19 cellular contexts compared by ENCODE assay signal in the genomic region with DNA sequence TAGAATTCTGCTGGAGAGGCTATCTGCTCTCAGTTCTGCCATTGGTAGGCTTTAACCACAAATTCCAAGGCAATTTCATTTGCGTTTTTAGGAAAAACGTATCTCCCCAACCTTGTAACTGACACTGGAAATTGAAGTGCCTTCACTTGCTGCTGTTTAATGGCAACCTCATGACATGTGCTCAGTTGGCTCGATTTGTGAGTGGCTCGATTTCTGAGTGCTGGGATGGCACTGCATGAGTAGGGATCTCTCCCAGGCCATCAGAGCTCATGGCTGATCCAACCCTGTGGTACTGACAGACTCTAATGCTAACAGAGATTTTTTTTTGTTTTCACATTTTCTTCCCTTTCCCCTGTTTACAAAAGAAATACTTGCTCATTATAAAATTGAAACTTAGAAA.
"Had no signal": no experiment of that assay in that cellular context is flagged by ENCODE, and none has a peak within 500 bp of the region (broad histone marks: within the 10 kb centered on the region; RNA-seq: fewer than 3 reads in every experiment).

No MANE protein-coding gene starts in this region.

- H3K27ac ChIP-seq: colonic mucosa, esophagus squamous epithelium, lower lobe of right lung, ovary, sigmoid colon, stomach, thyroid gland had no signal

- H3K9me3 ChIP-seq: colonic mucosa, esophagus squamous epithelium, lower lobe of right lung, ovary, sigmoid colon, stomach, thyroid gland had no signal

- H3K9me3 Mint-ChIP-seq: naive thymus-derived CD8-positive, alpha-beta T cell; stimulated activated effector memory CD8-positive, alpha-beta T cell treated with anti-CD3 and anti-CD28 coated beads, Interleukin-12 subunit alpha, Interleukin-12 subunit beta, amount 100 ng/mL, for 72 hours had no signal

- DNase-seq: colonic mucosa; dermis blood vessel endothelial cell; effector memory CD4-positive, alpha-beta T cell; erythroblast; esophagus squamous epithelium; left ventricle myocardium superior; lower lobe of right lung; naive thymus-derived CD8-positive, alpha-beta T cell; occipital lobe; ovary; posterior cingulate gyrus; sigmoid colon; stimulated activated CD4-positive, alpha-beta T cell treated with anti-CD3 and anti-CD28 coated beads, Interleukin-2, amount 100 ng/mL, for 24 hours; stimulated activated CD4-positive, alpha-beta T cell treated with anti-CD3 and anti-CD28 coated beads, Interleukin-4, amount 100 ng/mL, for 24 hours; stimulated activated naive CD4-positive, alpha-beta T cell treated with Interleukin-2 at 50 U/mL for 16 hours; stomach; thyroid gland; trophoblast cell had no signal

- H3K4me3 ChIP-seq: colonic mucosa, esophagus squamous epithelium, lower lobe of right lung, ovary, sigmoid colon, stomach, thyroid gland had no signal

- ATAC-seq: left ventricle myocardium superior; lower lobe of right lung; naive thymus-derived CD8-positive, alpha-beta T cell; stimulated activated effector memory CD8-positive, alpha-beta T cell treated with anti-CD3 and anti-CD28 coated beads, Interleukin-12 subunit alpha, Interleukin-12 subunit beta, amount 100 ng/mL, for 72 hours had no signal

- H3K36me3 ChIP-seq: colonic mucosa, lower lobe of right lung, ovary, sigmoid colon, thyroid gland had no signal

- H3K27ac Mint-ChIP-seq: stimulated activated effector memory CD8-positive, alpha-beta T cell treated with anti-CD3 and anti-CD28 coated beads, Interleukin-12 subunit alpha, Interleukin-12 subunit beta, amount 100 ng/mL, for 72 hours had no signal

- H3K4me1 ChIP-seq: colonic mucosa, lower lobe of right lung, stomach, thyroid gland had no signal

- H3K4me3 Mint-ChIP-seq: naive thymus-derived CD8-positive, alpha-beta T cell; stimulated activated effector memory CD8-positive, alpha-beta T cell treated with anti-CD3 and anti-CD28 coated beads, Interleukin-12 subunit alpha, Interleukin-12 subunit beta, amount 100 ng/mL, for 72 hours had no signal

- H3K27me3 ChIP-seq: colonic mucosa, esophagus squamous epithelium, ovary, sigmoid colon, stomach, thyroid gland had no signal

- H3K27me3 Mint-ChIP-seq: naive thymus-derived CD8-positive, alpha-beta T cell had no signal
